ENCODE assay signal across 1 cellular context in the genomic region with DNA sequence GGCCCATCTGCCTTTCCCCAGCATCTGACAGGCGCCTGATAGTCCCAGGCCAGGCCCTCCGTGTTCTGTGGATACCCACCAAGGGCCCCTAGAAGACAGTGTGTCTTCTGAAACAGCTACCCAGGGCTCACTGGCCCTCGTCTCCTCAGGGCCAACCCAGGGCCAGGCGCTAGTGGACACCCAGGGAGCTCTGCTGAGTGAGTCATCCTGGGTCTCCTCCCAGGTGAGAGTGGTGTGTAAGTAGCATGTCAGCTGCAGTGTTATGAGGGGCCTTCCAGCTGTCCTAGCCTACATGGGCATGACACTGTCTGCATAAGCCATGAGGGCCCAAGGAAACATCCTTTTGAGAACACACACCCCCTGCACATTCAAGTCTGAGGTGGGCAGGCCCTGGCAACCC.
TF ChIP-seq lines count a peak whose summit lies in the region.

No MANE protein-coding gene starts in this region.

TF ChIP-seq in HepG2, 621 proteins besides CTCF, POLR2A, EP300 and RAD21 (continued from another document):
- TF ChIP-seq, protein P1, sequence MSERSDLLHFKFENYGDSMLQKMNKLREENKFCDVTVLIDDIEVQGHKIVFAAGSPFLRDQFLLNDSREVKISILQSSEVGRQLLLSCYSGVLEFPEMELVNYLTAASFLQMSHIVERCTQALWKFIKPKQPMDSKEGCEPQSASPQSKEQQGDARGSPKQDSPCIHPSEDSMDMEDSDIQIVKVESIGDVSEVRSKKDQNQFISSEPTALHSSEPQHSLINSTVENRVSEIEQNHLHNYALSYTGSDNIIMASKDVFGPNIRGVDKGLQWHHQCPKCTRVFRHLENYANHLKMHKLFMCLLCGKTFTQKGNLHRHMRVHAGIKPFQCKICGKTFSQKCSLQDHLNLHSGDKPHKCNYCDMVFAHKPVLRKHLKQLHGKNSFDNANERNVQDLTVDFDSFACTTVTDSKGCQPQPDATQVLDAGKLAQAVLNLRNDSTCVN (CRISPR knock-in tag; IDR thresholded peaks at IDR 0.05; ENCODE audit: borderline replicate concordance), result no peak
- TF ChIP-seq FOSL2 (CRISPR knock-in tag; IDR thresholded peaks at IDR 0.05), result 0 out of 2 replicates have a peak, but pooled peaks have one; percentile 20
